Comparison of ENCODE assay signal across 1 cellular context in the genomic region with DNA sequence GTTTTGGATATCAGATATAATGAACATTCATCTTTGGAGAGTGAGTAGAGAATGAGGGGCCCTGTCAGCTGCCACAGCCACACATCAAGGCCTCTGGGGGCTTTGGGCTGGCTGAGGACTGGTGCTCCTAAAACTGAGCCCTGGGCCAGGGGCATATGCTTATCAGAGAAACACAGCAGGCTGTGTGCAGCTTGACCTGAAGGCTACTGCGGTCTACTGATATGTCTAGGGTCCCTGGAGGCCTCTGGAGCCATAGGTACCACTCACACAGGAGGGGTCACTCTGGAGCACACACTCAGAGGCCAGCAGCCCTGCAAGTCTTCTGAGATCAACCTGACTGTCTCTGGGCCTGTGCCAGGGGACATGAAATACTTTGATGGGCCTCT.
A peak's percentile ranks its signal among the peaks of the same experiment; 100 is the strongest.
TF ChIP-seq lines count a peak whose summit lies in the region.

No MANE protein-coding gene starts in this region.

TF ChIP-seq in HepG2, 621 proteins besides CTCF, POLR2A, EP300 and RAD21 (continued from another document):
- TF ChIP-seq ZNF337 (CRISPR knock-in tag; IDR thresholded peaks at IDR 0.05; ENCODE audit: borderline replicate concordance, low read depth) (no peak), RBM22 (optimal IDR thresholded peaks at IDR 0.05; ENCODE audit: low read length) (peak; percentile 2), SIX1 (CRISPR knock-in tag; IDR thresholded peaks at IDR 0.05; ENCODE audit: borderline replicate concordance) (0 out of 2 replicates have a peak, but pooled peaks have one; percentile 3), RARA (CRISPR knock-in tag; IDR thresholded peaks at IDR 0.05) (no peak), MAZ (IDR thresholded peaks at IDR 0.05; ENCODE audit: borderline replicate concordance, low read depth, low read length) (no peak), MAZ (CRISPR knock-in tag; IDR thresholded peaks at IDR 0.05; ENCODE audit: low read depth) (no peak), RBFOX2 (IDR thresholded peaks at IDR 0.05; ENCODE audit: low read depth, low read length) (peak; percentile 59; the same call in 1 of the 2 replicates), ZNF256 (CRISPR knock-in tag; conservative IDR thresholded peaks at IDR 0.05) (0 out of 2 replicates have a peak, but pooled peaks have one; percentile 26)
- TF ChIP-seq, protein P1, sequence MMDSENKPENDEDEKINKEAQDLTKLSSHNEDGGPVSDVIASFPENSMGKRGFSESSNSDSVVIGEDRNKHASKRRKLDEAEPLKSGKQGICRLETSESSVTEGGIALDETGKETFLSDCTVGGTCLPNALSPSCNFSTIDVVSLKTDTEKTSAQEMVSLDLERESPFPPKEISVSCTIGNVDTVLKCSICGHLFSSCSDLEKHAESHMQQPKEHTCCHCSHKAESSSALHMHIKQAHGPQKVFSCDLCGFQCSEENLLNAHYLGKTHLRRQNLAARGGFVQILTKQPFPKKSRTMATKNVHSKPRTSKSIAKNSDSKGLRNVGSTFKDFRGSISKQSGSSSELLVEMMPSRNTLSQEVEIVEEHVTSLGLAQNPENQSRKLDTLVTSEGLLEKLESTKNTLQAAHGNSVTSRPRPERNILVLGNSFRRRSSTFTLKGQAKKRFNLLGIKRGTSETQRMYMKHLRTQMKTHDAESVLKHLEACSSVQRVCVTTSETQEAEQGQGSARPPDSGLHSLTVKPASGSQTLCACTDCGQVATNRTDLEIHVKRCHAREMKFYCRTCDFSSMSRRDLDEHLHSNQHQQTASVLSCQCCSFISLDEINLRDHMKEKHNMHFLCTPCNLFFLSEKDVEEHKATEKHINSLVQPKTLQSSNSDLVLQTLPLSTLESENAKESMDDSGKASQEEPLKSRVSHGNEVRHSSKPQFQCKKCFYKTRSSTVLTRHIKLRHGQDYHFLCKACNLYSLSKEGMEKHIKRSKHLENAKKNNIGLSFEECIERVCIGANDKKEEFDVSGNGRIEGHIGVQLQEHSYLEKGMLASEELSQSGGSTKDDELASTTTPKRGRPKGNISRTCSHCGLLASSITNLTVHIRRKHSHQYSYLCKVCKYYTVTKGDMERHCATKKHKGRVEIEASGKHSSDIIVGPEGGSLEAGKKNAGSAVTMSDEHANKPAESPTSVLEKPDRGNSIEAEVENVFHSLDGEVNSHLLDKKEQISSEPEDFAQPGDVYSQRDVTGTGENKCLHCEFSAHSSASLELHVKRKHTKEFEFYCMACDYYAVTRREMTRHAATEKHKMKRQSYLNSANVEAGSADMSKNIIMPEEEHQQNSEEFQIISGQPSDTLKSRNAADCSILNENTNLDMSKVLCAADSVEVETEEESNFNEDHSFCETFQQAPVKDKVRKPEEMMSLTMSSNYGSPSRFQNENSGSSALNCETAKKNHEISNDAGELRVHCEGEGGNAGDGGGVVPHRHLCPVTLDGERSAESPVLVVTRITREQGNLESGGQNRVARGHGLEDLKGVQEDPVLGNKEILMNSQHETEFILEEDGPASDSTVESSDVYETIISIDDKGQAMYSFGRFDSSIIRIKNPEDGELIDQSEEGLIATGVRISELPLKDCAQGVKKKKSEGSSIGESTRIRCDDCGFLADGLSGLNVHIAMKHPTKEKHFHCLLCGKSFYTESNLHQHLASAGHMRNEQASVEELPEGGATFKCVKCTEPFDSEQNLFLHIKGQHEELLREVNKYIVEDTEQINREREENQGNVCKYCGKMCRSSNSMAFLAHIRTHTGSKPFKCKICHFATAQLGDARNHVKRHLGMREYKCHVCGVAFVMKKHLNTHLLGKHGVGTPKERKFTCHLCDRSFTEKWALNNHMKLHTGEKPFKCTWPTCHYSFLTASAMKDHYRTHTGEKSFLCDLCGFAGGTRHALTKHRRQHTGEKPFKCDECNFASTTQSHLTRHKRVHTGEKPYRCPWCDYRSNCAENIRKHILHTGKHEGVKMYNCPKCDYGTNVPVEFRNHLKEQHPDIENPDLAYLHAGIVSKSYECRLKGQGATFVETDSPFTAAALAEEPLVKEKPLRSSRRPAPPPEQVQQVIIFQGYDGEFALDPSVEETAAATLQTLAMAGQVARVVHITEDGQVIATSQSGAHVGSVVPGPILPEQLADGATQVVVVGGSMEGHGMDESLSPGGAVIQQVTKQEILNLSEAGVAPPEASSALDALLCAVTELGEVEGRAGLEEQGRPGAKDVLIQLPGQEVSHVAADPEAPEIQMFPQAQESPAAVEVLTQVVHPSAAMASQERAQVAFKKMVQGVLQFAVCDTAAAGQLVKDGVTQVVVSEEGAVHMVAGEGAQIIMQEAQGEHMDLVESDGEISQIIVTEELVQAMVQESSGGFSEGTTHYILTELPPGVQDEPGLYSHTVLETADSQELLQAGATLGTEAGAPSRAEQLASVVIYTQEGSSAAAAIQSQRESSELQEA (CRISPR knock-in tag; IDR thresholded peaks at IDR 0.05; ENCODE audit: not compliant biosample characterization): no peak
- TF ChIP-seq, protein P2, sequence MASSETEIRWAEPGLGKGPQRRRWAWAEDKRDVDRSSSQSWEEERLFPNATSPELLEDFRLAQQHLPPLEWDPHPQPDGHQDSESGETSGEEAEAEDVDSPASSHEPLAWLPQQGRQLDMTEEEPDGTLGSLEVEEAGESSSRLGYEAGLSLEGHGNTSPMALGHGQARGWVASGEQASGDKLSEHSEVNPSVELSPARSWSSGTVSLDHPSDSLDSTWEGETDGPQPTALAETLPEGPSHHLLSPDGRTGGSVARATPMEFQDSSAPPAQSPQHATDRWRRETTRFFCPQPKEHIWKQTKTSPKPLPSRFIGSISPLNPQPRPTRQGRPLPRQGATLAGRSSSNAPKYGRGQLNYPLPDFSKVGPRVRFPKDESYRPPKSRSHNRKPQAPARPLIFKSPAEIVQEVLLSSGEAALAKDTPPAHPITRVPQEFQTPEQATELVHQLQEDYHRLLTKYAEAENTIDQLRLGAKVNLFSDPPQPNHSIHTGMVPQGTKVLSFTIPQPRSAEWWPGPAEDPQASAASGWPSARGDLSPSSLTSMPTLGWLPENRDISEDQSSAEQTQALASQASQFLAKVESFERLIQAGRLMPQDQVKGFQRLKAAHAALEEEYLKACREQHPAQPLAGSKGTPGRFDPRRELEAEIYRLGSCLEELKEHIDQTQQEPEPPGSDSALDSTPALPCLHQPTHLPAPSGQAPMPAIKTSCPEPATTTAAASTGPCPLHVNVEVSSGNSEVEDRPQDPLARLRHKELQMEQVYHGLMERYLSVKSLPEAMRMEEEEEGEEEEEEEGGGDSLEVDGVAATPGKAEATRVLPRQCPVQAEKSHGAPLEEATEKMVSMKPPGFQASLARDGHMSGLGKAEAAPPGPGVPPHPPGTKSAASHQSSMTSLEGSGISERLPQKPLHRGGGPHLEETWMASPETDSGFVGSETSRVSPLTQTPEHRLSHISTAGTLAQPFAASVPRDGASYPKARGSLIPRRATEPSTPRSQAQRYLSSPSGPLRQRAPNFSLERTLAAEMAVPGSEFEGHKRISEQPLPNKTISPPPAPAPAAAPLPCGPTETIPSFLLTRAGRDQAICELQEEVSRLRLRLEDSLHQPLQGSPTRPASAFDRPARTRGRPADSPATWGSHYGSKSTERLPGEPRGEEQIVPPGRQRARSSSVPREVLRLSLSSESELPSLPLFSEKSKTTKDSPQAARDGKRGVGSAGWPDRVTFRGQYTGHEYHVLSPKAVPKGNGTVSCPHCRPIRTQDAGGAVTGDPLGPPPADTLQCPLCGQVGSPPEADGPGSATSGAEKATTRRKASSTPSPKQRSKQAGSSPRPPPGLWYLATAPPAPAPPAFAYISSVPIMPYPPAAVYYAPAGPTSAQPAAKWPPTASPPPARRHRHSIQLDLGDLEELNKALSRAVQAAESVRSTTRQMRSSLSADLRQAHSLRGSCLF (CRISPR knock-in tag; IDR thresholded peaks at IDR 0.05; ENCODE audit: borderline replicate concordance): no peak
